Comparison of ENCODE assay signal across 1 cellular context in genomic region chr16:55478827-55479559, GRCh38.
TF ChIP-seq lines count a peak whose summit lies in the region.

MMP2 (plus strand) TSS chr16:55479198; CDS start chr16:55479480, 282 bp downstream.

TF ChIP-seq in HepG2, 621 proteins besides CTCF, POLR2A, EP300 and RAD21 (continued from another document):
- no peak for TF ChIP-seq NCOA2 (CRISPR knock-in tag; IDR thresholded peaks at IDR 0.05)
